In genomic region chr7:150368884-150369739, GRCh38 we compare ENCODE assay signal across 8 cellular contexts. TPM values are rescaled to one million over a fixed set of nuclear protein-coding genes. Genes with fewer than 3 reads are reported as not detected.
DNase-seq lines count a peak whose midpoint lies in the region; ATAC-seq and TF ChIP-seq lines count a peak whose summit lies in the region.

No MANE protein-coding gene starts in this region.

- POLR2A ChIA-PET in AG04449 (lab: Yijun Ruan, JAX): interaction anchor here (0.7 to 2.3 kb wide), 4 partner anchors 9 to 37 kb away, joined by 3 to 12 read pairs (median 7); a partner anchor contains a TSS
- POLR2A ChIA-PET in naive thymus-derived CD4-positive, alpha-beta T cell (lab: Charles Lee): interaction anchor here (0.6 to 3.5 kb wide), 21 partner anchors 9 to 645 kb away, joined by 3 to 62 read pairs (median 4); partner anchors contain the start of genes GIMAP4, GIMAP7, LRRC61 and ZNF862

- H3K4me3 ChIP-seq in AG04449 (ENCODE audit: low read depth, low read length): peak overlapping the region; percentile 89
- peak overlapping the region; percentile 55 to 97 (median 81) for H3K4me3 ChIP-seq in esophagus squamous epithelium
- peak overlapping the region; percentile 99 for H3K4me3 ChIP-seq in naive thymus-derived CD4-positive, alpha-beta T cell (ENCODE audit: low read length)
- H3K4me3 ChIP-seq in tibial artery: peak overlapping the region; percentile 66 to 74

- peak overlapping the region; percentile 89 to 98 (median 95) for H3K27ac ChIP-seq in esophagus squamous epithelium
- H3K27ac ChIP-seq in naive thymus-derived CD4-positive, alpha-beta T cell (ENCODE audit: low read depth, low read length): peak overlapping the region; percentile 83
- H3K27ac ChIP-seq in tibial artery: peak overlapping the region; percentile 89 to 95

- no peak for TF ChIP-seq POLR2A in esophagus squamous epithelium (IDR thresholded peaks at IDR 0.05)

- H3K36me3 ChIP-seq in esophagus squamous epithelium (peaks cover 10 to 36% (median 18%) of the 10 kb centered on the region in 3 donors), tibial artery (peaks cover 22 to 40% (median 29%) of the 10 kb centered on the region in 3 donors)
- peaks cover 0 to 29% (median 2%) of the 10 kb centered on the region in 3 experiments for H3K36me3 ChIP-seq in naive thymus-derived CD4-positive, alpha-beta T cell (ENCODE audit: control insufficient read depth in 2 of 3, insufficient read depth in 3 of 3, low read length in 3 of 3)

- peaks cover 42% of the 10 kb centered on the region for H3K4me1 Mint-ChIP-seq in activated T-cell treated with anti-CD3 and anti-CD28 coated beads, Interleukin-2, amount 50 U/mL, for 4 hours (ENCODE audit: low read depth)
- peaks cover 22 to 70% (median 61%) of the 10 kb centered on the region in 7 donors for H3K4me1 Mint-ChIP-seq in naive thymus-derived CD4-positive, alpha-beta T cell

- no peaks in the 10 kb centered on the region for H3K27me3 ChIP-seq in esophagus squamous epithelium
- H3K27me3 ChIP-seq in naive thymus-derived CD4-positive, alpha-beta T cell (ENCODE audit: control insufficient read depth in 2 of 2, insufficient read depth in 2 of 2, low read length in 2 of 2): no peaks in the 10 kb centered on the region
- no peaks in the 10 kb centered on the region for H3K27me3 ChIP-seq in tibial artery

- TF ChIP-seq CTCF in AG04449 (IDR thresholded peaks at IDR 0.05; ENCODE audit: insufficient read depth, low read length, missing control alignments): no peak
- TF ChIP-seq CTCF in esophagus squamous epithelium (IDR thresholded peaks at IDR 0.05): peak in 1 of 6 experiments; percentile 1
- no peak for TF ChIP-seq CTCF in tibial artery (IDR thresholded peaks at IDR 0.05)

- CTCF ChIA-PET in AG04449 (lab: Yijun Ruan, JAX): interaction anchor here (1.0 to 4.9 kb wide), 4 partner anchors 9 to 38 kb away, joined by 3 to 37 read pairs (median 22); a partner anchor contains a TSS
- CTCF ChIA-PET in naive thymus-derived CD4-positive, alpha-beta T cell (lab: Charles Lee): interaction anchor here (0.7 to 1.8 kb wide), 9 partner anchors 9 to 635 kb away, joined by 3 to 7 read pairs (median 3); no protein-coding TSS in a partner anchor

- 0% methylated on average over 3 to 19 of the region's 58 CpGs for WGBS in esophagus squamous epithelium, 2 donors

- no peaks in the 10 kb centered on the region for H3K9me3 Mint-ChIP-seq in activated T-cell treated with anti-CD3 and anti-CD28 coated beads, Interleukin-2, amount 50 U/mL, for 4 hours
- no peaks in the 10 kb centered on the region for H3K9me3 Mint-ChIP-seq in naive thymus-derived CD4-positive, alpha-beta T cell

- H3K27me3 Mint-ChIP-seq in activated T-cell treated with anti-CD3 and anti-CD28 coated beads, Interleukin-2, amount 50 U/mL, for 4 hours (ENCODE audit: low read depth): no peaks in the 10 kb centered on the region
- H3K27me3 Mint-ChIP-seq in naive thymus-derived CD4-positive, alpha-beta T cell: no peaks in the 10 kb centered on the region

- no peaks in the 10 kb centered on the region for H3K9me3 ChIP-seq in esophagus squamous epithelium
- H3K9me3 ChIP-seq in naive thymus-derived CD4-positive, alpha-beta T cell (ENCODE audit: control insufficient read depth in 2 of 3, low read length in 3 of 3): no peaks in the 10 kb centered on the region
- H3K9me3 ChIP-seq in tibial artery: no peaks in the 10 kb centered on the region

- H3K4me1 ChIP-seq in esophagus squamous epithelium (peaks cover 37 to 65% (median 40%) of the 10 kb centered on the region in 3 donors), tibial artery (peaks cover 0 to 44% (median 23%) of the 10 kb centered on the region in 4 donors)
- peaks cover 11 to 33% of the 10 kb centered on the region in 2 donors for H3K4me1 ChIP-seq in naive thymus-derived CD4-positive, alpha-beta T cell (ENCODE audit: control insufficient read depth in 2 of 2, insufficient read depth in 2 of 2, low read length in 2 of 2)

- no peak for DNase-seq in AG04449 (ENCODE audit: low read depth, low spot score)
- peak; percentile 70 for DNase-seq in NCI-H748 (lab: John Stamatoyannopoulos, UW; ENCODE audit: unreplicated experiment)
- DNase-seq in activated T-cell treated with anti-CD3 and anti-CD28 coated beads, Interleukin-2, amount 50 U/mL, for 4 hours: peak; percentile 74
- no peak for DNase-seq in esophagus squamous epithelium (lab: John Stamatoyannopoulos, UW)
- DNase-seq in naive thymus-derived CD4-positive, alpha-beta T cell: peak in 6 of 9 donors; percentile 45 to 76 (median 69)
- peak; percentile 59 to 88 for DNase-seq in tibial artery

- H3K36me3 Mint-ChIP-seq in activated T-cell treated with anti-CD3 and anti-CD28 coated beads, Interleukin-2, amount 50 U/mL, for 4 hours (ENCODE audit: insufficient read depth): peaks cover 8% of the 10 kb centered on the region
- H3K36me3 Mint-ChIP-seq in naive thymus-derived CD4-positive, alpha-beta T cell: peaks cover 0 to 21% (median 5%) of the 10 kb centered on the region in 5 donors

- ATAC-seq in GM18520 (IDR thresholded peaks at IDR 0.05; ENCODE audit: unreplicated experiment) (peak; percentile 4), HG02981 (IDR thresholded peaks at IDR 0.05; ENCODE audit: unreplicated experiment) (peak; percentile 50)
- peak; percentile 61 to 62 for ATAC-seq in activated T-cell treated with anti-CD3 and anti-CD28 coated beads, Interleukin-2, amount 50 U/mL, for 4 hours
- ATAC-seq in naive thymus-derived CD4-positive, alpha-beta T cell: peak; percentile 76

- intact Hi-C loops in esophagus squamous epithelium (cut with DNase I): no loop called here
- intact Hi-C loops in naive thymus-derived CD4-positive, alpha-beta T cell (cut with micrococcal nuclease): loop anchor here (1.0 to 5.0 kb wide), 6 partner anchors 10 to 690 kb away; partner anchors contain the start of genes ZNF775 (in 2 of the 2), ACTR3C (in 1 of the 2), LRRC61 (in 1 of the 2) and SLC4A2 (in 1 of the 2)
- intact Hi-C loops in tibial artery (cut with DNase I; ENCODE audit: low total_unique reads): loop anchor here (2.0 kb wide), 1 partner anchor 36 kb away; a partner anchor contains a TSS

- peak overlapping the region; percentile 88 to 95 (median 93) for H3K27ac Mint-ChIP-seq in naive thymus-derived CD4-positive, alpha-beta T cell

- peak overlapping the region; percentile 96 for H3K4me3 Mint-ChIP-seq in activated T-cell treated with anti-CD3 and anti-CD28 coated beads, Interleukin-2, amount 50 U/mL, for 4 hours
- peak overlapping the region; percentile 91 to 97 (median 95) for H3K4me3 Mint-ChIP-seq in naive thymus-derived CD4-positive, alpha-beta T cell

RNA-seq across cellular contexts. Expression of gene REPIN1, which starts 0.5 kb away (rescaled TPM):
- total RNA-seq in activated T-cell treated with anti-CD3 and anti-CD28 coated beads, Interleukin-2, amount 50 U/mL, for 4 hours: 10 to 100 TPM; 54.7 to 68.4 (median 62.6) TPM
- 10 to 100 TPM; 42.8 to 75.7 (median 63.2) TPM for total RNA-seq in esophagus squamous epithelium
- 100 to 1,000 TPM in 1 of 5 experiments, 10 to 100 TPM in 4; 68.5 to 103 (median 79.7) TPM for total RNA-seq in naive thymus-derived CD4-positive, alpha-beta T cell
- polyA plus RNA-seq in naive thymus-derived CD4-positive, alpha-beta T cell: 10 to 100 TPM; 46.7 to 77.0 TPM

RNA-seq across cellular contexts. Expression of gene ZNF775, which starts 10.0 kb away (rescaled TPM):
- 1 to 10 TPM; 3.4 to 4.5 (median 4.2) TPM for total RNA-seq in activated T-cell treated with anti-CD3 and anti-CD28 coated beads, Interleukin-2, amount 50 U/mL, for 4 hours
- 1 to 10 TPM; 1.2 to 2.3 (median 1.8) TPM for total RNA-seq in esophagus squamous epithelium
- 1 to 10 TPM; 1.1 to 5.7 (median 4.3) TPM for total RNA-seq in naive thymus-derived CD4-positive, alpha-beta T cell
- 1 to 10 TPM; 3.3 to 7.4 TPM for polyA plus RNA-seq in naive thymus-derived CD4-positive, alpha-beta T cell

RNA-seq across cellular contexts. Expression of gene RARRES2, which starts 27.7 kb away (rescaled TPM):
- total RNA-seq in activated T-cell treated with anti-CD3 and anti-CD28 coated beads, Interleukin-2, amount 50 U/mL, for 4 hours: 1 to 10 TPM; 1.2 to 1.4 (median 1.3) TPM
- 100 to 1,000 TPM in 1 of 4 donors, 10 to 100 TPM in 1, 1 to 10 TPM in 2; 1.1 to 111 (median 14.9) TPM for total RNA-seq in esophagus squamous epithelium
- under 1 TPM in 1 of 5 experiments, not detected in 4; 0.38 TPM for total RNA-seq in naive thymus-derived CD4-positive, alpha-beta T cell
- polyA plus RNA-seq in naive thymus-derived CD4-positive, alpha-beta T cell: not detected

RNA-seq across cellular contexts. Expression of gene ACTR3C, which starts 45.8 kb away (rescaled TPM):
- 1 to 10 TPM; 5.1 to 7.0 (median 5.5) TPM for total RNA-seq in activated T-cell treated with anti-CD3 and anti-CD28 coated beads, Interleukin-2, amount 50 U/mL, for 4 hours
- 10 to 100 TPM in 3 of 4 donors, 1 to 10 TPM in 1; 8.3 to 25.6 (median 17.4) TPM for total RNA-seq in esophagus squamous epithelium
- total RNA-seq in naive thymus-derived CD4-positive, alpha-beta T cell: 10 to 100 TPM in 3 of 5 experiments, 1 to 10 TPM in 2; 7.0 to 13.2 (median 10.6) TPM
- polyA plus RNA-seq in naive thymus-derived CD4-positive, alpha-beta T cell: 1 to 10 TPM; 4.8 to 6.2 TPM

RNA-seq across cellular contexts. Expression of gene LRRC61, which starts 46.0 kb away (rescaled TPM):
- total RNA-seq in activated T-cell treated with anti-CD3 and anti-CD28 coated beads, Interleukin-2, amount 50 U/mL, for 4 hours: 10 to 100 TPM; 24.5 to 29.4 (median 26.1) TPM
- total RNA-seq in esophagus squamous epithelium: 10 to 100 TPM; 12.1 to 24.5 (median 14.5) TPM
- total RNA-seq in naive thymus-derived CD4-positive, alpha-beta T cell: 10 to 100 TPM in 3 of 5 experiments, 1 to 10 TPM in 2; 8.3 to 30.0 (median 11.5) TPM
- 10 to 100 TPM; 18.2 to 21.6 TPM for polyA plus RNA-seq in naive thymus-derived CD4-positive, alpha-beta T cell

Comparison
In these comparisons a context has a peak if more than half of its experiments do, and no peak if none do; other contexts are left out.
1. DNase-seq: peak in NCI-H748 (single experiment), activated T-cell treated with anti-CD3 and anti-CD28 coated beads, Interleukin-2, amount 50 U/mL, for 4 hours (single experiment), naive thymus-derived CD4-positive, alpha-beta T cell (6 of 9) and tibial artery (2 of 2); none in AG04449 (single experiment) and esophagus squamous epithelium (single experiment).
2. ATAC-seq: peak in every context shown above with its lines; median percentile 76 in naive thymus-derived CD4-positive, alpha-beta T cell; 62 in activated T-cell treated with anti-CD3 and anti-CD28 coated beads, Interleukin-2, amount 50 U/mL, for 4 hours; 50 in HG02981; 4 in GM18520.
3. Peak in every context shown above with its lines, with median percentiles within 50 percentile points of each other: H3K4me3 ChIP-seq and H3K27ac ChIP-seq.